Comparison of ENCODE assay signal across 16 cellular contexts in the genomic region with DNA sequence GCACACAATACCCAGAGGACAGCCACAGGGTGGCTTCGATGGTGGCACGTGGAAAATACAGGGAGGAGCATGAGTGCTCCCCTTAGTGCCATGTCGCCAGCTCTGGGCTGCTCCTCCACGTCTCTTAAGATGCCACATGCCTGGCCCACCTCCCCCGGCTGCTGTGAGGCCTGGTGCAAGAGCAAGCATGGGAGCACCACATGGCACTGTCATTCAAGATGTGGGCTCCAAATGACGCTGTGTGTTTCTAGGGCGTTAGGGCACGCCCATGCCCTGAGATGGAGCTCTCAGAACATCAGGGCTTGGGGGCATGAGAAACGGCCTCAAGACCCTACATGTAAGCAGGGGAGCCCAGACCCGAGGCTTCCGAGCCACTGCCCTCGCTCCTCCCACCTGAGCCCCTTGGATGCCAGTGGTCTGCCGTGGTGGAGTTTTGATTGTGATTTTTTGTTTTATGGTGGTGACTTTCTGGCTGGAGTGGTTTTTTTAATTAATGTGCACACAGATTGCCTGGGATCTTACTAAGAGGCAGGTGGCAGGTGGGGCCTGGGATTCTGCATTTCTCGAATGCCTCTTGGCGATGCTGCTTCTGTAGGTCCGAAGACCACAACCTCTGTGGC.
DNase-seq lines count a peak whose midpoint lies in the region; ATAC-seq and TF ChIP-seq lines count a peak whose summit lies in the region.
"Had no signal": no experiment of that assay in that cellular context is flagged by ENCODE, and none has a peak within 500 bp of the region (broad histone marks: within the 10 kb centered on the region; RNA-seq: fewer than 3 reads in every experiment).

No MANE protein-coding gene starts in this region.

- H3K79me2 ChIP-seq in neural progenitor cell (ENCODE audit: low read depth), result no peaks in the 10 kb centered on the region

- H3K27ac ChIP-seq in endodermal cell (ENCODE audit: low read depth, low read length), result no peak overlapping the region
- H3K27ac ChIP-seq in neural progenitor cell, result no peak overlapping the region
- no peak overlapping the region for H3K27ac ChIP-seq in upper lobe of right lung
- H3K27ac ChIP-seq: BLaER1 had no signal

- no peaks in the 10 kb centered on the region for H3K9me3 Mint-ChIP-seq in endodermal cell
- H3K9me3 Mint-ChIP-seq in neural progenitor cell, result no peaks in the 10 kb centered on the region
- H3K9me3 Mint-ChIP-seq: H9 had no signal

- intact Hi-C loops in upper lobe of right lung (cut with DNase I), result no loop called here

- TF ChIP-seq CTCF in endodermal cell (conservative IDR thresholded peaks at IDR 0.05) (no peak), neural progenitor cell (IDR thresholded peaks at IDR 0.05) (no peak), upper lobe of right lung (IDR thresholded peaks at IDR 0.05) (no peak)

- H3K36me3 Mint-ChIP-seq in endodermal cell (ENCODE audit: low read depth) (peaks cover 2% of the 10 kb centered on the region), neural progenitor cell (peaks cover 31% of the 10 kb centered on the region)
- H3K36me3 Mint-ChIP-seq: CD14-positive monocyte had no signal

- DNase-seq in LHCN-M2 (ENCODE audit: low read depth) (peak; percentile 74), endodermal cell (peak; percentile 30), neural progenitor cell (ENCODE audit: low spot score) (no peak), upper lobe of right lung (no peak), DMS53 treated with DMSO at 0.1 percent for 48 hours (lab: John Stamatoyannopoulos, UW; ENCODE audit: unreplicated experiment) (no peak)
- DNase-seq: 8988T; CD4-positive, alpha-beta memory T cell; DMS153; DND-41; EL; H9 had no signal

- peaks cover 2% of the 10 kb centered on the region for H4K20me1 ChIP-seq in neural progenitor cell (ENCODE audit: low read depth)

- no peak overlapping the region for H3K4me2 ChIP-seq in neural progenitor cell
- H3K4me2 ChIP-seq: BLaER1 had no signal

- H3K9me3 ChIP-seq in endodermal cell (ENCODE audit: control insufficient read depth, low read length) (no peaks in the 10 kb centered on the region), neural progenitor cell (ENCODE audit: low read depth) (no peaks in the 10 kb centered on the region), upper lobe of right lung (no peaks in the 10 kb centered on the region)
- H3K9me3 ChIP-seq: BLaER1 had no signal

- H3K4me1 Mint-ChIP-seq in endodermal cell (peaks cover 9% of the 10 kb centered on the region), neural progenitor cell (peaks cover 3% of the 10 kb centered on the region)
- H3K4me1 Mint-ChIP-seq: CD14-positive monocyte; CD4-positive, alpha-beta memory T cell; H9 had no signal

- H3K27me3 Mint-ChIP-seq in endodermal cell (ENCODE audit: insufficient read depth) (peaks cover 7% of the 10 kb centered on the region), neural progenitor cell (ENCODE audit: insufficient read depth, low read depth) (peaks cover 2% of the 10 kb centered on the region)

- H3K36me3 ChIP-seq in endodermal cell (ENCODE audit: control insufficient read depth, insufficient read depth, low read length) (peaks cover 8% of the 10 kb centered on the region), neural progenitor cell (no peaks in the 10 kb centered on the region), upper lobe of right lung (peaks cover 16% of the 10 kb centered on the region)

- no peak overlapping the region for H2AFZ ChIP-seq in neural progenitor cell (replicated peaks)

- H3K27ac Mint-ChIP-seq in endodermal cell (no peak overlapping the region), neural progenitor cell (peak overlapping the region; percentile 35)
- H3K27ac Mint-ChIP-seq: CD4-positive, alpha-beta memory T cell had no signal

- H3K4me3 ChIP-seq in endodermal cell (ENCODE audit: low read length) (no peak overlapping the region), neural progenitor cell (no peak overlapping the region), upper lobe of right lung (no peak overlapping the region)
- H3K4me3 ChIP-seq: BLaER1, GM12878 had no signal

- ATAC-seq in upper lobe of right lung, result peak; percentile 6
- no peak for ATAC-seq in HG02588 (IDR thresholded peaks at IDR 0.05; ENCODE audit: unreplicated experiment)
- ATAC-seq in activated CD4-positive, CD25-positive, alpha-beta regulatory T cell treated with anti-CD3 and anti-CD28 coated beads, Interleukin-2, amount 50 U/mL, for 24 hours, result no peak
- ATAC-seq: GM12878 had no signal

- H3K9ac ChIP-seq in endodermal cell (ENCODE audit: extremely low read depth, low read length, poor library complexity, severe bottlenecking) (no peak overlapping the region), neural progenitor cell (no peak overlapping the region)
- H3K9ac ChIP-seq: BLaER1 had no signal

- H3K4me3 Mint-ChIP-seq in endodermal cell, result no peak overlapping the region
- no peak overlapping the region for H3K4me3 Mint-ChIP-seq in neural progenitor cell
- H3K4me3 Mint-ChIP-seq: CD14-positive monocyte; CD4-positive, alpha-beta memory T cell; H9 had no signal

- peaks cover 3% of the 10 kb centered on the region for H3F3A ChIP-seq in neural progenitor cell (ENCODE audit: low read depth)

- 94% methylated on average over 9 to 16 of the region's 16 CpGs for WGBS in endodermal cell (ENCODE audit: insufficient coverage in 1 of 2, insufficient read length in 1 of 2), 2 experiments

- H3K27me3 ChIP-seq in endodermal cell (ENCODE audit: control insufficient read depth, insufficient read depth, low read length, poor library complexity, severe bottlenecking), result no peaks in the 10 kb centered on the region
- H3K27me3 ChIP-seq in neural progenitor cell, result no peaks in the 10 kb centered on the region
- no peaks in the 10 kb centered on the region for H3K27me3 ChIP-seq in upper lobe of right lung
- H3K27me3 ChIP-seq: BLaER1 had no signal

- H3K4me1 ChIP-seq in endodermal cell (ENCODE audit: control insufficient read depth, insufficient read depth, low read length) (no peaks in the 10 kb centered on the region), neural progenitor cell (peaks cover 2% of the 10 kb centered on the region), upper lobe of right lung (no peaks in the 10 kb centered on the region)
- H3K4me1 ChIP-seq: BLaER1 had no signal

Comparison
In these comparisons a context has a peak if more than half of its experiments do, and no peak if none do; other contexts are left out.
1. DNase-seq: peak in LHCN-M2 (single experiment) and endodermal cell (single experiment); none in neural progenitor cell (single experiment), upper lobe of right lung (single experiment) and DMS53 treated with DMSO at 0.1 percent for 48 hours (single experiment).